In genomic region chr10:103495321-103495720, GRCh38 we compare ENCODE assay signal across 1 cellular context.
TF ChIP-seq lines count a peak whose summit lies in the region.

No MANE protein-coding gene starts in this region.

TF ChIP-seq in SK-N-SH, 30 proteins besides CTCF, POLR2A, EP300 and RAD21:
- no peak for TF ChIP-seq SMC3 (IDR thresholded peaks at IDR 0.05; ENCODE audit: low read depth, low read length)
- no peak for TF ChIP-seq GABPA (IDR thresholded peaks at IDR 0.05; ENCODE audit: low read depth)
- TF ChIP-seq, protein P1, sequence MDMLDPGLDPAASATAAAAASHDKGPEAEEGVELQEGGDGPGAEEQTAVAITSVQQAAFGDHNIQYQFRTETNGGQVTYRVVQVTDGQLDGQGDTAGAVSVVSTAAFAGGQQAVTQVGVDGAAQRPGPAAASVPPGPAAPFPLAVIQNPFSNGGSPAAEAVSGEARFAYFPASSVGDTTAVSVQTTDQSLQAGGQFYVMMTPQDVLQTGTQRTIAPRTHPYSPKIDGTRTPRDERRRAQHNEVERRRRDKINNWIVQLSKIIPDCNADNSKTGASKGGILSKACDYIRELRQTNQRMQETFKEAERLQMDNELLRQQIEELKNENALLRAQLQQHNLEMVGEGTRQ (IDR thresholded peaks at IDR 0.05; ENCODE audit: borderline replicate concordance, low read depth, low read length), result no peak
- TF ChIP-seq SIN3A (IDR thresholded peaks at IDR 0.05; ENCODE audit: borderline replicate concordance, low read depth, low read length), result no peak
- no peak for TF ChIP-seq REST (IDR thresholded peaks at IDR 0.05; ENCODE audit: low read depth, low read length)
- TF ChIP-seq FOXM1 (IDR thresholded peaks at IDR 0.05; ENCODE audit: low read depth), result no peak
- TF ChIP-seq NRF1 (IDR thresholded peaks at IDR 0.05; ENCODE audit: low read depth, low read length), result no peak
- TF ChIP-seq, protein P2, sequence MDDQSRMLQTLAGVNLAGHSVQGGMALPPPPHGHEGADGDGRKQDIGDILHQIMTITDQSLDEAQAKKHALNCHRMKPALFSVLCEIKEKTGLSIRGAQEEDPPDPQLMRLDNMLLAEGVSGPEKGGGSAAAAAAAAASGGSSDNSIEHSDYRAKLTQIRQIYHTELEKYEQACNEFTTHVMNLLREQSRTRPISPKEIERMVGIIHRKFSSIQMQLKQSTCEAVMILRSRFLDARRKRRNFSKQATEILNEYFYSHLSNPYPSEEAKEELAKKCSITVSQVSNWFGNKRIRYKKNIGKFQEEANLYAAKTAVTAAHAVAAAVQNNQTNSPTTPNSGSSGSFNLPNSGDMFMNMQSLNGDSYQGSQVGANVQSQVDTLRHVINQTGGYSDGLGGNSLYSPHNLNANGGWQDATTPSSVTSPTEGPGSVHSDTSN (IDR thresholded peaks at IDR 0.05), result no peak
- no peak for TF ChIP-seq MEF2A (IDR thresholded peaks at IDR 0.05; ENCODE audit: borderline replicate concordance, low read depth)
- TF ChIP-seq JUND (IDR thresholded peaks at IDR 0.05), result no peak
- no peak for TF ChIP-seq RFX5 (IDR thresholded peaks at IDR 0.05; ENCODE audit: low read length)
TF ChIP-seq in SK-N-SH: peak in this region for 0.
